ENCODE assay signal across 11 cellular contexts in the genomic region with DNA sequence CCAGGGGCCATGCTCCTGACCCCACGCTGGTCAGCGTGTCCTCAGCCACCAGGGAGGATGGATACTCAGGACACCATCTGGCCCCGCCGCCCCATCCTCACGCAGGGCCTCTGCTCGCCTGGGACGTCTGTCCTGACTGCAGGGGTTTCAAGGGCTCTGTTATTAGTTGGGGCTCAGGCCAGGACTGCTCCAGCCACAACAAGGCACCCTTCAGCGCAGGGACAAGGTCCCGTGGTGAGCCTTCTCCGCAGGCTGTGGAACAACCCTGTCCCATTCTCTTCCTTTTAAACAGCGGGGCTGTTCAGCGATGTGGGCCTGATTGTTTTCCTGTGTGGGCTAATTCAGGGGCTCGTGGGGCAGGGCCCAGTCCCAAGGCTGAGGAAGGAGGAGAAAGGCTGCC.
DNase-seq lines count a peak whose midpoint lies in the region; ATAC-seq and TF ChIP-seq lines count a peak whose summit lies in the region.
"Had no signal": no experiment of that assay in that cellular context is flagged by ENCODE, and none has a peak within 500 bp of the region (broad histone marks: within the 10 kb centered on the region; RNA-seq: fewer than 3 reads in every experiment).

No MANE protein-coding gene starts in this region.

- TF ChIP-seq POLR2A in body of pancreas (IDR thresholded peaks at IDR 0.05), result no peak

- DNase-seq in mucosa of descending colon (peak in 2 of 3 donors; percentile 35 to 60), NCI-H1092 (lab: John Stamatoyannopoulos, UW) (no peak), body of pancreas (no peak), dedifferentiated amniotic fluid mesenchymal stem cell (ENCODE audit: extremely low spot score) (no peak)
- DNase-seq: islet precursor cell; NCI-H2171 treated with DMSO at 0.1 percent for 48 hours; stimulated activated naive CD8-positive, alpha-beta T cell treated with anti-CD3 and anti-CD28 coated beads, Interleukin-15, amount 100 ng/mL, for 72 hours had no signal

- H3K4me2 ChIP-seq in BLaER1 treated with 17β-estradiol and CSF1 and Interleukin-3, amounts not matched to agents 10 nM and 100 nM, result peak overlapping the region; percentile 62 to 98 (median 82)

- WGBS in ectodermal cell, 2 experiments, result 70 to 71% methylated on average over 13 of the region's 13 CpGs
- 89 to 96% methylated on average over 12 to 13 of the region's 13 CpGs for WGBS in body of pancreas, 2 donors

- H3K9me3 ChIP-seq in BLaER1 treated with 17β-estradiol and CSF1 and Interleukin-3, amounts not matched to agents 10 nM and 100 nM (replicated peaks in 1 of 11), result no peaks in the 10 kb centered on the region
- H3K9me3 ChIP-seq in HUES48 (ENCODE audit: control insufficient read depth, insufficient read depth, low read length) (no peaks in the 10 kb centered on the region), ectodermal cell (ENCODE audit: control insufficient read depth, low read length) (no peaks in the 10 kb centered on the region), mucosa of descending colon (no peaks in the 10 kb centered on the region), body of pancreas (no peaks in the 10 kb centered on the region)

- no peak for ATAC-seq in mucosa of descending colon
- no peak for ATAC-seq in HG02759 (IDR thresholded peaks at IDR 0.05; ENCODE audit: unreplicated experiment)
- ATAC-seq in body of pancreas, result no peak
- ATAC-seq: stimulated activated naive CD8-positive, alpha-beta T cell treated with anti-CD3 and anti-CD28 coated beads, Interleukin-15, amount 100 ng/mL, for 72 hours had no signal

- H3K4me3 ChIP-seq in BLaER1 treated with 17β-estradiol and CSF1 and Interleukin-3, amounts not matched to agents 10 nM and 100 nM, result no peak overlapping the region
- H3K4me3 ChIP-seq in HUES48 (ENCODE audit: low read depth, low read length), result no peak overlapping the region; the same call in 1 of the 2 replicates
- no peak overlapping the region for H3K4me3 ChIP-seq in ectodermal cell (ENCODE audit: insufficient read depth, low read depth, low read length)
- no peak overlapping the region for H3K4me3 ChIP-seq in mucosa of descending colon
- H3K4me3 ChIP-seq in body of pancreas, result no peak overlapping the region

- no peak for TF ChIP-seq CTCF in mucosa of descending colon (IDR thresholded peaks at IDR 0.05)
- no peak for TF ChIP-seq CTCF in body of pancreas (IDR thresholded peaks at IDR 0.05)

- H3K36me3 ChIP-seq in BLaER1 treated with 17β-estradiol and CSF1 and Interleukin-3, amounts not matched to agents 10 nM and 100 nM, result peaks cover 0 to 8% (median 0%) of the 10 kb centered on the region in 11 experiments; a peak in 4 of 22 replicates
- peaks cover 6% of the 10 kb centered on the region; the same call in 1 of the 2 replicates for H3K36me3 ChIP-seq in HUES48 (ENCODE audit: control insufficient read depth, insufficient read depth, low read length)
- H3K36me3 ChIP-seq in ectodermal cell (ENCODE audit: control insufficient read depth, insufficient read depth, low read length), result no peaks in the 10 kb centered on the region
- no peaks in the 10 kb centered on the region for H3K36me3 ChIP-seq in mucosa of descending colon (ENCODE audit: low read depth)
- H3K36me3 ChIP-seq in body of pancreas (replicated peaks in 1 of 2; ENCODE audit: insufficient read depth in 1 of 2, low read depth in 2 of 2), result no peaks in the 10 kb centered on the region

- peaks cover 17 to 97% (median 55%) of the 10 kb centered on the region in 11 experiments; a peak in 19 of 22 replicates for H4K20me1 ChIP-seq in BLaER1 treated with 17β-estradiol and CSF1 and Interleukin-3, amounts not matched to agents 10 nM and 100 nM

- H3K4me1 ChIP-seq in BLaER1 treated with 17β-estradiol and CSF1 and Interleukin-3, amounts not matched to agents 10 nM and 100 nM, result peaks cover 62 to 96% (median 91%) of the 10 kb centered on the region in 10 experiments
- H3K4me1 ChIP-seq in HUES48 (ENCODE audit: control insufficient read depth, insufficient read depth, low read length), result peaks cover 46% of the 10 kb centered on the region
- H3K4me1 ChIP-seq in ectodermal cell (ENCODE audit: control insufficient read depth, insufficient read depth, low read length), result peaks cover 22% of the 10 kb centered on the region
- peaks cover 62% of the 10 kb centered on the region for H3K4me1 ChIP-seq in mucosa of descending colon (ENCODE audit: low read depth)
- H3K4me1 ChIP-seq in body of pancreas, result peaks cover 16% of the 10 kb centered on the region

- H3K27ac ChIP-seq in BLaER1 treated with 17β-estradiol and CSF1 and Interleukin-3, amounts not matched to agents 10 nM and 100 nM, result peak overlapping the region in 7 of 11 experiments; percentile 2 to 70 (median 53); a peak in 9 of 22 replicates
- H3K27ac ChIP-seq in HUES48 (ENCODE audit: low read depth, low read length) (peak overlapping the region; percentile 98), ectodermal cell (ENCODE audit: insufficient read depth, low read depth, low read length, poor library complexity, severe bottlenecking) (peak overlapping the region; percentile 16), body of pancreas (no peak overlapping the region)

- peak overlapping the region in 6 of 11 experiments; percentile 25 to 58 (median 42); a peak in 10 of 22 replicates for H3K9ac ChIP-seq in BLaER1 treated with 17β-estradiol and CSF1 and Interleukin-3, amounts not matched to agents 10 nM and 100 nM
- H3K9ac ChIP-seq in HUES48 (ENCODE audit: low read depth, low read length), result peak overlapping the region; percentile 56; the same call in 1 of the 2 replicates

- no peaks in the 10 kb centered on the region for H3K27me3 ChIP-seq in BLaER1 treated with 17β-estradiol and CSF1 and Interleukin-3, amounts not matched to agents 10 nM and 100 nM
- H3K27me3 ChIP-seq in HUES48 (ENCODE audit: control insufficient read depth, insufficient read depth, low read length), result no peaks in the 10 kb centered on the region
- H3K27me3 ChIP-seq in ectodermal cell (ENCODE audit: control insufficient read depth, insufficient read depth, low read length, poor library complexity, severe bottlenecking), result no peaks in the 10 kb centered on the region
- H3K27me3 ChIP-seq in body of pancreas, result no peaks in the 10 kb centered on the region

- intact Hi-C loops in mucosa of descending colon (cut with DNase I, micrococcal nuclease) (no loop called here), body of pancreas (cut with DNase I) (no loop called here)

Comparison
In these comparisons a context has a peak if more than half of its experiments do, and no peak if none do; other contexts are left out.
1. H3K27ac ChIP-seq: peak in BLaER1 treated with 17β-estradiol and CSF1 and Interleukin-3, amounts not matched to agents 10 nM and 100 nM (7 of 11), HUES48 (single experiment) and ectodermal cell (single experiment); none in body of pancreas (0 of 4).
2. DNase-seq: peak in mucosa of descending colon (2 of 3); none in NCI-H1092 (single experiment), body of pancreas (0 of 4) and dedifferentiated amniotic fluid mesenchymal stem cell (single experiment).